Comparison of ENCODE assay signal across 29 cellular contexts in the genomic region with DNA sequence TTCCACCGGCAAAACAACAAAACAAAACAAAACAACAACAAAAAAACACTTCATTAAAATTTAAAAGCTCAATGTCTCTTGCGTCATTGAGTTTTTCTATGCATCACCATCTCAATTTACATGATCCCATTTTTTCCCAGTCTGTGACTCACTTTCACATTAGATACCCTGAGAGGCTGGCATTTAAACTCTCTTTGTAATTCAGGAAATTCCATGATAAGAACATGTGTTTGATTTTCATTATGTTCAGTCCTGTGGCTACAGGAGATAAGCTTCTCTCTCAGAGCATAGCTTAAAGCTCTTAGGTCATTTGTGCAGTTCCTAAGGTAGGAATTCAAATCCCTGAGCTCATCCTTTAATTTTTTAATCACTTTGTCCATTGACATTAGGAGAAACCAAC.
"Had no signal": no experiment of that assay in that cellular context is flagged by ENCODE, and none has a peak within 500 bp of the region (broad histone marks: within the 10 kb centered on the region; RNA-seq: fewer than 3 reads in every experiment).

No MANE protein-coding gene starts in this region.

- H3K27ac Mint-ChIP-seq: effector memory CD8-positive, alpha-beta T cell; naive thymus-derived CD4-positive, alpha-beta T cell; nephron; neural progenitor cell; progenitor cell of endocrine pancreas; stimulated activated memory B cell treated with anti-CD40 and anti-IgM and Interleukin-4, amounts not matched to agents 10 μg/mL and 1 μg/mL and 100 μg/mL, for 72 hours; type B pancreatic cell had no signal

- H3K9me3 ChIP-seq: esophagus muscularis mucosa, gastrocnemius medialis, testis, tibial artery had no signal

- H2AFZ ChIP-seq: neural progenitor cell, parathyroid adenoma had no signal

- H3K27ac ChIP-seq: coronary artery, esophagus muscularis mucosa, gastrocnemius medialis, neural progenitor cell, parathyroid adenoma, right atrium auricular region, testis, tibial artery had no signal

- ATAC-seq: effector memory CD8-positive, alpha-beta T cell; gastrocnemius medialis; left lobe of liver; naive thymus-derived CD4-positive, alpha-beta T cell; sciatic nerve; stimulated activated memory B cell treated with anti-CD40 and anti-IgM and Interleukin-4, amounts not matched to agents 10 μg/mL and 1 μg/mL and 100 μg/mL, for 72 hours; stimulated activated naive CD8-positive, alpha-beta T cell treated with anti-CD3 and anti-CD28 coated beads, Interleukin-15, Interleukin-2, amounts not matched to agents 100 U/mL and 50 U/mL, for 24 hours had no signal

- H3K27me3 Mint-ChIP-seq: effector memory CD8-positive, alpha-beta T cell; progenitor cell of endocrine pancreas; stimulated activated memory B cell treated with anti-CD40 and anti-IgM and Interleukin-4, amounts not matched to agents 10 μg/mL and 1 μg/mL and 100 μg/mL, for 72 hours; type B pancreatic cell had no signal

- H3K9ac ChIP-seq: neural progenitor cell, parathyroid adenoma had no signal

- H3K79me2 ChIP-seq: parathyroid adenoma had no signal

- H3K4me1 ChIP-seq: esophagus muscularis mucosa, gastrocnemius medialis, neural progenitor cell, parathyroid adenoma, right atrium auricular region, testis, tibial artery had no signal

- H3K4me3 ChIP-seq: coronary artery, esophagus muscularis mucosa, gastrocnemius medialis, lung, neural progenitor cell, right atrium auricular region, smooth muscle cell, testis, tibial artery had no signal

- H3K36me3 Mint-ChIP-seq: neural progenitor cell, type B pancreatic cell had no signal

- FAIRE-seq: endometrium, kidney had no signal

- H3K9me3 Mint-ChIP-seq: effector memory CD8-positive, alpha-beta T cell; stimulated activated memory B cell treated with anti-CD40 and anti-IgM and Interleukin-4, amounts not matched to agents 10 μg/mL and 1 μg/mL and 100 μg/mL, for 72 hours; type B pancreatic cell had no signal

- H3K4me1 Mint-ChIP-seq: nephron; neural progenitor cell; stimulated activated memory B cell treated with anti-CD40 and anti-IgM and Interleukin-4, amounts not matched to agents 10 μg/mL and 1 μg/mL and 100 μg/mL, for 72 hours had no signal

- H3K27me3 ChIP-seq: esophagus muscularis mucosa, neural progenitor cell, right atrium auricular region, testis, tibial artery had no signal

- H3K36me3 ChIP-seq: esophagus muscularis mucosa, gastrocnemius medialis, neural progenitor cell, right atrium auricular region, tibial artery had no signal

- DNase-seq: effector memory CD8-positive, alpha-beta T cell; foreskin fibroblast; gastrocnemius medialis; head of caudate nucleus; kidney; mesendoderm; midbrain; naive thymus-derived CD4-positive, alpha-beta T cell; stimulated activated CD4-positive, alpha-beta T cell treated with anti-CD3 and anti-CD28 coated beads, Interleukin-12 subunit alpha, Interleukin-12 subunit beta, amount 100 ng/mL, for 4 hours; stimulated activated CD4-positive, alpha-beta T cell treated with anti-CD3 and anti-CD28 coated beads, Interleukin-1b, Interleukin-23, amount 100 ng/mL, for 48 hours; stimulated activated CD4-positive, alpha-beta T cell treated with anti-CD3 and anti-CD28 coated beads, Interleukin-4, amount 100 ng/mL, for 4 hours; stimulated activated naive CD8-positive, alpha-beta T cell treated with anti-CD3 and anti-CD28 coated beads, Interleukin-15, Interleukin-2, amounts not matched to agents 100 U/mL and 50 U/mL, for 24 hours; substantia nigra; testis; tibial artery had no signal

- H3K4me2 ChIP-seq: neural progenitor cell, smooth muscle cell had no signal

- H3K4me3 Mint-ChIP-seq: effector memory CD8-positive, alpha-beta T cell; naive thymus-derived CD4-positive, alpha-beta T cell; nephron; neural progenitor cell; stimulated activated memory B cell treated with anti-CD40 and anti-IgM and Interleukin-4, amounts not matched to agents 10 μg/mL and 1 μg/mL and 100 μg/mL, for 72 hours; type B pancreatic cell had no signal
